1 cellular context compared by ENCODE assay signal in the genomic region with DNA sequence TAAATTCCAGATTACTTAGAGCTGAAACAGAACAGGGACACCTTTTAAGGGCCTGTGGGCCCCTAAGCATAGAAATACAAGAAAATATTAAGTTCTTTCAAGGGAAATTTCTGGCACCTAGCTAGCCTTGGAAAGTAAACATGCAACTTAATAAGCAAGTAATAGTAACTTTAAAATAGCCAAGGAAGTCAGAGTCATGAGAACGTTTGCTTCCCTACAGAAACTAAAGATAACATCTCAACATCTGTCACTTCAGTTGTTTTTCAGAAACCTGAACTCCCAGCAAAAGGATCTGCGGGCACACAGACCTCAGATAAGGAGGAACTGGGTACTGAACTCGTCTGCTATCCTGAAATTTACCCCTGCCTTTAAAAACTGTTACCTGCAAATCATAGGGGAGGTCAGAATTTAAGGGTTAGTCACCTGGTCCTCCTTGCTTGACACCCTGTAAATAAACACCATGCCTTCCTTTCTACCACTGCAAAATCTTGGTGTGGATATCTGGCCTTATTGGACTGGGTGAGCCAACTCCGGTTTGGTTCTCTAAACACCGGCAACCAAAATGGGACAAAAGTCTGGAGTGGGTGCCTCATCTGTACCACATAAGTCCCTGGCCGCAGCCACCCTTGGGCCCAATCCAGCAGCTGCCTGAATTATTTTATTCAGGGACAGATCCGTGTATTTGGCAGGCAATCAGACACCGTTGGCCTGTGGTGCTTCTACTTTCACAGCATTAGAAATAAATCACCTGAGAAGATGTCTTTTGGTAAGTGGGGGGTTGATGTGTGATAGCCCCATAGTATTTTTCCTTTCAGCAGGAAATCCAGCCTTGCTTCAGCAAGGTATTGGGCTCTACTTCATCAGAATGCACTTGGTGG.
A peak's percentile ranks its signal among the peaks of the same experiment; 100 is the strongest.
TF ChIP-seq lines count a peak whose summit lies in the region.

No MANE protein-coding gene starts in this region.

TF ChIP-seq in K562, 482 proteins besides CTCF, POLR2A, EP300 and RAD21 (continued from another document and continues in another):
- TF ChIP-seq, protein P1, sequence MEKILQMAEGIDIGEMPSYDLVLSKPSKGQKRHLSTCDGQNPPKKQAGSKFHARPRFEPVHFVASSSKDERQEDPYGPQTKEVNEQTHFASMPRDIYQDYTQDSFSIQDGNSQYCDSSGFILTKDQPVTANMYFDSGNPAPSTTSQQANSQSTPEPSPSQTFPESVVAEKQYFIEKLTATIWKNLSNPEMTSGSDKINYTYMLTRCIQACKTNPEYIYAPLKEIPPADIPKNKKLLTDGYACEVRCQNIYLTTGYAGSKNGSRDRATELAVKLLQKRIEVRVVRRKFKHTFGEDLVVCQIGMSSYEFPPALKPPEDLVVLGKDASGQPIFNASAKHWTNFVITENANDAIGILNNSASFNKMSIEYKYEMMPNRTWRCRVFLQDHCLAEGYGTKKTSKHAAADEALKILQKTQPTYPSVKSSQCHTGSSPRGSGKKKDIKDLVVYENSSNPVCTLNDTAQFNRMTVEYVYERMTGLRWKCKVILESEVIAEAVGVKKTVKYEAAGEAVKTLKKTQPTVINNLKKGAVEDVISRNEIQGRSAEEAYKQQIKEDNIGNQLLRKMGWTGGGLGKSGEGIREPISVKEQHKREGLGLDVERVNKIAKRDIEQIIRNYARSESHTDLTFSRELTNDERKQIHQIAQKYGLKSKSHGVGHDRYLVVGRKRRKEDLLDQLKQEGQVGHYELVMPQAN (IDR thresholded peaks at IDR 0.05; ENCODE audit: borderline replicate concordance) = peak; percentile 19; the same call in 1 of the 2 replicates
- TF ChIP-seq ZBED1 (IDR thresholded peaks at IDR 0.05) (no peak), ZBTB8A (IDR thresholded peaks at IDR 0.05; ENCODE audit: partially characterized antibody) (no peak), TEAD1 (CRISPR knock-in tag; IDR thresholded peaks at IDR 0.05) (no peak; a peak in 1 of 4 replicates), THRA (IDR thresholded peaks at IDR 0.05) (no peak), ATF7 (IDR thresholded peaks at IDR 0.05) (peak; percentile 51; the same call in 1 of the 2 replicates), HDAC1 (IDR thresholded peaks at IDR 0.05) (peak in 1 of 2 experiments; percentile 56; a peak in 2 of 4 replicates), SPI1 (IDR thresholded peaks at IDR 0.05; ENCODE audit: borderline replicate concordance, low read depth, low read length) (peak; percentile 70; the same call in 1 of the 2 replicates), PCBP1 (IDR thresholded peaks at IDR 0.05; ENCODE audit: low read depth, low read length, poor library complexity, severe bottlenecking) (no peak), SRSF7 (optimal IDR thresholded peaks at IDR 0.05; ENCODE audit: low read depth, low read length) (no peak), USF1 (CRISPR knock-in tag; IDR thresholded peaks at IDR 0.05) (no peak), TAF15 (IDR thresholded peaks at IDR 0.05; ENCODE audit: low read depth, low read length) (no peak), ZNF407 (IDR thresholded peaks at IDR 0.05; ENCODE audit: low read depth) (no peak), STAG1 (CRISPR knock-in tag; IDR thresholded peaks at IDR 0.05; ENCODE audit: borderline replicate concordance) (no peak), KLF6 (CRISPR knock-in tag; IDR thresholded peaks at IDR 0.05; ENCODE audit: borderline replicate concordance) (no peak), ZZZ3 (IDR thresholded peaks at IDR 0.05) (no peak), MEF2D (tag; conservative IDR thresholded peaks at IDR 0.05; ENCODE audit: low read depth) (peak; percentile 77; the same call in 1 of the 2 replicates), SOX6 (IDR thresholded peaks at IDR 0.05) (peak; percentile 93), OTX1 (CRISPR knock-in tag; IDR thresholded peaks at IDR 0.05) (no peak), PML (IDR thresholded peaks at IDR 0.05; ENCODE audit: low read length) (peak; percentile 76; the same call in 1 of the 2 replicates), SRSF1 (IDR thresholded peaks at IDR 0.05; ENCODE audit: low read depth, low read length) (no peak), ZNF239 (CRISPR knock-in tag; IDR thresholded peaks at IDR 0.05) (no peak), SAP30 (IDR thresholded peaks at IDR 0.05; ENCODE audit: borderline replicate concordance, insufficient read depth, low read depth, low read length, poor library complexity, severe bottlenecking) (no peak), NCOA6 (IDR thresholded peaks at IDR 0.05) (no peak), ZFX (CRISPR knock-in tag; IDR thresholded peaks at IDR 0.05) (peak; percentile 42), HLTF (IDR thresholded peaks at IDR 0.05) (no peak), CREB3 (tag; conservative IDR thresholded peaks at IDR 0.05; ENCODE audit: low read depth) (0 out of 2 replicates have a peak, but pooled peaks have one; percentile 61), SMC3 (conservative IDR thresholded peaks at IDR 0.05; ENCODE audit: insufficient read depth, low read depth, low read length) (no peak), ZNF197 (CRISPR knock-in tag; IDR thresholded peaks at IDR 0.05; ENCODE audit: low read depth) (no peak), ZNF311 (CRISPR knock-in tag; IDR thresholded peaks at IDR 0.05) (no peak), RBM22 (IDR thresholded peaks at IDR 0.05; ENCODE audit: low read depth, low read length, poor library complexity, severe bottlenecking) (no peak), HCFC1 (IDR thresholded peaks at IDR 0.05; ENCODE audit: low read depth, low read length) (0 out of 2 replicates have a peak, but pooled peaks have one; percentile 20), FOXP1 (CRISPR knock-in tag; IDR thresholded peaks at IDR 0.05) (no peak), TEAD2 (tag; IDR thresholded peaks at IDR 0.05) (no peak), ERF (CRISPR knock-in tag; IDR thresholded peaks at IDR 0.05) (0 out of 2 replicates have a peak, but pooled peaks have one; percentile 34), RFX5 (IDR thresholded peaks at IDR 0.05; ENCODE audit: low read depth, low read length) (no peak), GABPA (tag; conservative IDR thresholded peaks at IDR 0.05; ENCODE audit: low read depth) (no peak), ZNF77 (CRISPR knock-in tag; IDR thresholded peaks at IDR 0.05) (no peak), C11orf30 (IDR thresholded peaks at IDR 0.05; ENCODE audit: low read depth) (no peak), DNMT1 (IDR thresholded peaks at IDR 0.05) (peak; percentile 54; the same call in 1 of the 2 replicates), RBM34 (IDR thresholded peaks at IDR 0.05; ENCODE audit: borderline replicate concordance, insufficient read depth, low read length) (no peak), SLC30A9 (CRISPR knock-in tag; IDR thresholded peaks at IDR 0.05) (no peak), PURB (CRISPR knock-in tag; IDR thresholded peaks at IDR 0.05; ENCODE audit: low read depth) (no peak), BRD4 (IDR thresholded peaks at IDR 0.05) (peak; percentile 69; the same call in 1 of the 2 replicates), SIRT6 (IDR thresholded peaks at IDR 0.05; ENCODE audit: low read depth, low read length) (no peak), MCM2 (IDR thresholded peaks at IDR 0.05; ENCODE audit: low read depth) (no peak), NFE2 (IDR thresholded peaks at IDR 0.05; ENCODE audit: low read depth) (no peak), ZNF121 (CRISPR knock-in tag; conservative IDR thresholded peaks at IDR 0.05) (no peak), ELF4 (CRISPR knock-in tag; IDR thresholded peaks at IDR 0.05) (no peak), RB1 (IDR thresholded peaks at IDR 0.05; ENCODE audit: low read depth) (peak; percentile 2; the same call in 1 of the 2 replicates), EHMT2 (IDR thresholded peaks at IDR 0.05) (no peak), RHOXF2B (CRISPR knock-in tag; conservative IDR thresholded peaks at IDR 0.05) (no peak)
- TF ChIP-seq, protein P2, sequence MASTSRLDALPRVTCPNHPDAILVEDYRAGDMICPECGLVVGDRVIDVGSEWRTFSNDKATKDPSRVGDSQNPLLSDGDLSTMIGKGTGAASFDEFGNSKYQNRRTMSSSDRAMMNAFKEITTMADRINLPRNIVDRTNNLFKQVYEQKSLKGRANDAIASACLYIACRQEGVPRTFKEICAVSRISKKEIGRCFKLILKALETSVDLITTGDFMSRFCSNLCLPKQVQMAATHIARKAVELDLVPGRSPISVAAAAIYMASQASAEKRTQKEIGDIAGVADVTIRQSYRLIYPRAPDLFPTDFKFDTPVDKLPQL (IDR thresholded peaks at IDR 0.05; ENCODE audit: extremely low read depth, insufficient read length) = no peak
- TF ChIP-seq, protein P3, sequence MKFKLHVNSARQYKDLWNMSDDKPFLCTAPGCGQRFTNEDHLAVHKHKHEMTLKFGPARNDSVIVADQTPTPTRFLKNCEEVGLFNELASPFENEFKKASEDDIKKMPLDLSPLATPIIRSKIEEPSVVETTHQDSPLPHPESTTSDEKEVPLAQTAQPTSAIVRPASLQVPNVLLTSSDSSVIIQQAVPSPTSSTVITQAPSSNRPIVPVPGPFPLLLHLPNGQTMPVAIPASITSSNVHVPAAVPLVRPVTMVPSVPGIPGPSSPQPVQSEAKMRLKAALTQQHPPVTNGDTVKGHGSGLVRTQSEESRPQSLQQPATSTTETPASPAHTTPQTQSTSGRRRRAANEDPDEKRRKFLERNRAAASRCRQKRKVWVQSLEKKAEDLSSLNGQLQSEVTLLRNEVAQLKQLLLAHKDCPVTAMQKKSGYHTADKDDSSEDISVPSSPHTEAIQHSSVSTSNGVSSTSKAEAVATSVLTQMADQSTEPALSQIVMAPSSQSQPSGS (CRISPR knock-in tag; IDR thresholded peaks at IDR 0.05) = no peak
